ENCODE assay signal across 27 cellular contexts in the genomic region with DNA sequence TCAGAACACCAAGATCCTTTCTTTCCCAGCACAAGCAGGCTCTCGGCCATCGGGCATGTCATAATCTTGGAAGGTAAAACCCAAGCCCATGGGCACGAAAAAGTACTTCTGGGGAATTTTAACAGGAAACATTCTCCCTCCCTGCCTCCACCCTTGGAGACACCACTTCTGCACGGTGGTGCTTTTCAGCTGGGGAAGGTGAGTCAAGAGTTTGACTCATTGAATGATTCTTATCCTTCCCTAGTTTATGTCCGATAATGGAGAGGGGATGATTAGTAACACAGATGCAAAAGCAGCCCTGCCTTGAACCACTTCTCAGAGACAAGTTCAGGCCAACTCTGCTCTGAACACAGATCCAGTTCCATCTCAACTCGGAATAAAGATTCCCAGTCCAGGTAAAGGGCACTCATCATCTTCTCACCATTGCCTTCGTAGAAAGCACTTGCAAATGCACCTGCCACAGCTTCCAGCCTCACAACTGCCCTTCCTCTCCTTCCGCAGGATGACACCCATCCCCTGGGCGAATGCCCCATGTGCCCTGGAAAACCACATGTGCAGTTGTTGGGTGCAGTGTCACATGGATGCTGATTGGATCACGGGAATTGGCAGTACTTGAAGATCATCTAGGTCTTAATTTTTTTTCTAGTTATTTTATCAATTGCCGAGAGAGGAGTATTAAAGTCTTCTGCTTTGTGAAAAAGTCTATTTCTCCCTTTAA.
DNase-seq lines count a peak whose midpoint lies in the region; ATAC-seq, FAIRE-seq and TF ChIP-seq lines count a peak whose summit lies in the region.
"Had no signal": no experiment of that assay in that cellular context is flagged by ENCODE, and none has a peak within 500 bp of the region (broad histone marks: within the 10 kb centered on the region; RNA-seq: fewer than 3 reads in every experiment).

No MANE protein-coding gene starts in this region.

- no peaks in the 10 kb centered on the region for H3K9me3 ChIP-seq in SK-N-SH
- H3K9me3 ChIP-seq in kidney (ENCODE audit: control insufficient read depth in 1 of 2, low read length in 2 of 2) = no peaks in the 10 kb centered on the region
- H3K9me3 ChIP-seq in Caco-2 = 0 out of 2 replicates have a peak, but pooled peaks cover 5% of the 10 kb centered on the region
- H3K9me3 ChIP-seq: SJSA1 had no signal

- no peaks in the 10 kb centered on the region for H3K79me2 ChIP-seq in SK-N-SH (ENCODE audit: insufficient read depth)
- H3K79me2 ChIP-seq: parathyroid adenoma had no signal

- peak in 1 of 2 experiments; percentile 34; a peak in 1 of 4 replicates for TF ChIP-seq EP300 in SK-N-SH (IDR thresholded peaks at IDR 0.05; ENCODE audit: borderline replicate concordance in 1 of 2, low read depth in 1 of 2, low read length in 1 of 2)

- no peak for TF ChIP-seq POLR2A in GM12891 (IDR thresholded peaks at IDR 0.05; ENCODE audit: low read depth, low read length)

- H3K4me3 Mint-ChIP-seq in nephron progenitor cell (no peak overlapping the region), Caco-2 (ENCODE audit: unreplicated experiment) (no peak overlapping the region)
- H3K4me3 Mint-ChIP-seq: CD8-positive, alpha-beta memory T cell; IgD-negative memory B cell; naive thymus-derived CD8-positive, alpha-beta T cell; stimulated activated naive B cell treated with anti-CD40 and anti-IgM and Interleukin-4, amounts not matched to agents 10 μg/mL and 1 μg/mL and 100 μg/mL, for 72 hours had no signal

- TF ChIP-seq RAD21 in SK-N-SH (IDR thresholded peaks at IDR 0.05; ENCODE audit: low read length) = no peak

- POLR2A ChIA-PET in SK-N-SH (lab: Yijun Ruan, JAX) = no interaction called here
- POLR2A ChIA-PET in Caco-2 (lab: Charles Lee) = no interaction called here

- intact Hi-C loops in kidney (cut with DNase I) (no loop called here), Caco-2 (cut with micrococcal nuclease; ENCODE audit: unreplicated experiment) (no loop called here)

- no peak overlapping the region for H3K4me3 ChIP-seq in SK-N-SH (ENCODE audit: low read depth in 2 of 2, low read length in 1 of 2)
- H3K4me3 ChIP-seq in kidney (ENCODE audit: low read length in 2 of 2) = no peak overlapping the region
- H3K4me3 ChIP-seq in Caco-2 (ENCODE audit: low read depth, low read length) = no peak overlapping the region
- H3K4me3 ChIP-seq: SJSA1 had no signal

- WGBS in SK-N-SH (ENCODE audit: low lambda C conversion rate) = 53% methylated on average over 11 of the region's 11 CpGs

- H3K27me3 ChIP-seq in SK-N-SH (ENCODE audit: insufficient read depth) (no peaks in the 10 kb centered on the region), Caco-2 (replicated peaks; ENCODE audit: control insufficient read depth, insufficient read depth, low read length) (no peaks in the 10 kb centered on the region)
- H3K27me3 ChIP-seq: SJSA1 had no signal

- H3K4me1 ChIP-seq in SK-N-SH (ENCODE audit: control insufficient read depth in 1 of 2, insufficient read depth in 2 of 2, low read depth in 1 of 2, low read length in 1 of 2) (peaks cover 25 to 26% of the 10 kb centered on the region in 2 experiments; a peak in 3 of 4 replicates), kidney (ENCODE audit: control insufficient read depth in 1 of 2, insufficient read depth in 1 of 2, low read depth in 1 of 2, low read length in 2 of 2) (peaks cover 3 to 4% of the 10 kb centered on the region in 2 donors), Caco-2 (no peaks in the 10 kb centered on the region)
- H3K4me1 ChIP-seq: parathyroid adenoma had no signal

- FAIRE-seq in GM12891 (lab: Jason Lieb, UNC) = peak; percentile 5
- FAIRE-seq in kidney (lab: Jason Lieb, UNC) = no peak

- in situ Hi-C loops in GM13976 (cut with MboI; ENCODE audit: low sequenced_read_pairs, unreplicated experiment) = no loop called here

- CTCF ChIA-PET in SK-N-SH (lab: Yijun Ruan, JAX) = interaction anchor here (2.0 to 3.0 kb wide), 2 partner anchors 17 kb away, joined by 8 to 10 read pairs; no protein-coding TSS in a partner anchor
- CTCF ChIA-PET in Caco-2 (lab: Charles Lee) = no interaction called here

- H3K4me2 ChIP-seq in SK-N-SH = peak overlapping the region; percentile 42; the same call in 1 of the 2 replicates

- H3K9ac ChIP-seq in SK-N-SH = no peak overlapping the region
- no peak overlapping the region for H3K9ac ChIP-seq in kidney (ENCODE audit: low read length in 2 of 2)
- H3K9ac ChIP-seq: parathyroid adenoma had no signal

- TF ChIP-seq CTCF in SK-N-SH (IDR thresholded peaks at IDR 0.05) (no peak), kidney (IDR thresholded peaks at IDR 0.05; ENCODE audit: borderline replicate concordance, extremely low read depth, insufficient read depth) (no peak), nephron progenitor cell (IDR thresholded peaks at IDR 0.05) (no peak), GM13976 (IDR thresholded peaks at IDR 0.05; ENCODE audit: borderline replicate concordance, control extremely low read depth, extremely low read depth, insufficient read depth, missing control alignments) (no peak), Caco-2 (IDR thresholded peaks at IDR 0.05; ENCODE audit: insufficient read depth in 1 of 2, low read depth in 1 of 2, low read length in 1 of 2, severe bottlenecking in 1 of 2, unreplicated experiment in 1 of 2) (no peak)

- H3K9me3 Mint-ChIP-seq in nephron progenitor cell (no peaks in the 10 kb centered on the region), Caco-2 (ENCODE audit: unreplicated experiment) (no peaks in the 10 kb centered on the region)
- H3K9me3 Mint-ChIP-seq: naive thymus-derived CD8-positive, alpha-beta T cell; stimulated activated naive B cell treated with anti-CD40 and anti-IgM and Interleukin-4, amounts not matched to agents 10 μg/mL and 1 μg/mL and 100 μg/mL, for 72 hours had no signal

- H3K27ac Mint-ChIP-seq in nephron progenitor cell (no peak overlapping the region), Caco-2 (ENCODE audit: unreplicated experiment) (no peak overlapping the region)
- H3K27ac Mint-ChIP-seq: CD8-positive, alpha-beta memory T cell; IgD-negative memory B cell; naive thymus-derived CD8-positive, alpha-beta T cell; stimulated activated naive B cell treated with anti-CD40 and anti-IgM and Interleukin-4, amounts not matched to agents 10 μg/mL and 1 μg/mL and 100 μg/mL, for 72 hours had no signal

- H3K9me2 ChIP-seq in SK-N-SH = no peaks in the 10 kb centered on the region

- no TSS peak for BruUV-seq in Caco-2 (replicated peaks; lab: Mats Ljungman, UMichigan)

- H3K36me3 ChIP-seq in SK-N-SH (replicated peaks in 1 of 2; ENCODE audit: control insufficient read depth in 1 of 2, insufficient read depth in 2 of 2, low read length in 1 of 2) (no peaks in the 10 kb centered on the region), kidney (ENCODE audit: control insufficient read depth in 1 of 2, insufficient read depth in 2 of 2, low read length in 2 of 2) (no peaks in the 10 kb centered on the region), Caco-2 (ENCODE audit: control insufficient read depth, insufficient read depth, low read length) (no peaks in the 10 kb centered on the region)
- H3K36me3 ChIP-seq: SJSA1 had no signal

- DNase-seq in AG08396 (ENCODE audit: low spot score) = peak; percentile 49
- no peak for DNase-seq in GM12891 (ENCODE audit: insufficient read length, low spot score)
- DNase-seq in SK-N-SH = no peak
- peak; percentile 10 for DNase-seq in kidney
- DNase-seq in nephron progenitor cell = no peak
- no peak for DNase-seq in GM13976 (ENCODE audit: low spot score)
- DNase-seq in Caco-2 = no peak
- DNase-seq: activated CD4-positive, alpha-beta T cell treated with anti-CD3 and anti-CD28 coated beads, Interleukin-2, amount 50 U/mL, for 48 hours; activated gamma-delta T cell treated with Interleukin-2 at 50 U/mL for 16 hours; amniotic stem cell; caudate nucleus; CD8-positive, alpha-beta memory T cell; DMS79; left cardiac atrium; MM.1S; naive thymus-derived CD8-positive, alpha-beta T cell; NCI-H146; NCI-H2171; NCI-H774; OCI-M1; stimulated activated CD4-positive, alpha-beta T cell treated with anti-CD3 and anti-CD28 coated beads, Interleukin-1b, Interleukin-23, amount 100 ng/mL, for 48 hours; stimulated activated naive B cell treated with anti-CD40 and anti-IgM and Interleukin-4, amounts not matched to agents 10 μg/mL and 1 μg/mL and 100 μg/mL, for 72 hours had no signal

- H2AFZ ChIP-seq in SK-N-SH (ENCODE audit: low read depth) = no peak overlapping the region
- H2AFZ ChIP-seq: parathyroid adenoma had no signal

- no peak for ATAC-seq in GM21515 (IDR thresholded peaks at IDR 0.05; ENCODE audit: unreplicated experiment)
- ATAC-seq: esophagus mucosa; naive thymus-derived CD8-positive, alpha-beta T cell; stimulated activated naive B cell treated with anti-CD40 and anti-IgM and Interleukin-4, amounts not matched to agents 10 μg/mL and 1 μg/mL and 100 μg/mL, for 72 hours had no signal

- H3K4me1 Mint-ChIP-seq in nephron progenitor cell (peaks cover 4% of the 10 kb centered on the region), Caco-2 (ENCODE audit: low read depth, unreplicated experiment) (no peaks in the 10 kb centered on the region)

- H3K36me3 Mint-ChIP-seq in nephron progenitor cell (ENCODE audit: low read depth) (no peaks in the 10 kb centered on the region), Caco-2 (ENCODE audit: insufficient read depth, unreplicated experiment) (no peaks in the 10 kb centered on the region)
- H3K36me3 Mint-ChIP-seq: CD8-positive, alpha-beta memory T cell; IgD-negative memory B cell; naive thymus-derived CD8-positive, alpha-beta T cell; stimulated activated naive B cell treated with anti-CD40 and anti-IgM and Interleukin-4, amounts not matched to agents 10 μg/mL and 1 μg/mL and 100 μg/mL, for 72 hours had no signal

- H4K20me1 ChIP-seq in SK-N-SH (ENCODE audit: insufficient read depth) = no peaks in the 10 kb centered on the region

- no peaks in the 10 kb centered on the region for H3F3A ChIP-seq in SK-N-SH (replicated peaks; ENCODE audit: insufficient read depth)

- H3K27ac ChIP-seq in SK-N-SH (ENCODE audit: low read depth in 2 of 2, low read length in 1 of 2) (no peak overlapping the region; a peak in 1 of 4 replicates), kidney (ENCODE audit: low read depth in 2 of 2, low read length in 2 of 2) (no peak overlapping the region)
- H3K27ac ChIP-seq: parathyroid adenoma, SJSA1 had no signal

- peaks cover 6% of the 10 kb centered on the region for H3K27me3 Mint-ChIP-seq in nephron progenitor cell (ENCODE audit: low read depth, poor library complexity)
- no peaks in the 10 kb centered on the region for H3K27me3 Mint-ChIP-seq in Caco-2 (ENCODE audit: insufficient read depth, unreplicated experiment)

TF ChIP-seq in GM12891, 5 proteins besides CTCF, POLR2A, EP300 and RAD21 (continues in another document):
- TF ChIP-seq SPI1 (IDR thresholded peaks at IDR 0.05; ENCODE audit: low read depth, low read length) (no peak), POLR2AphosphoS5 (IDR thresholded peaks at IDR 0.05; ENCODE audit: low read depth, low read length) (no peak), PAX5 (IDR thresholded peaks at IDR 0.05; ENCODE audit: insufficient read depth, low read length, severe bottlenecking) (no peak)

Comparison
In these comparisons a context has a peak if more than half of its experiments do, and no peak if none do; other contexts are left out.
1. DNase-seq: peak in AG08396 (single experiment) and kidney (single experiment); none in GM12891 (single experiment), SK-N-SH (single experiment), nephron progenitor cell (single experiment), GM13976 (single experiment) and Caco-2 (0 of 2).